In the genomic region with DNA sequence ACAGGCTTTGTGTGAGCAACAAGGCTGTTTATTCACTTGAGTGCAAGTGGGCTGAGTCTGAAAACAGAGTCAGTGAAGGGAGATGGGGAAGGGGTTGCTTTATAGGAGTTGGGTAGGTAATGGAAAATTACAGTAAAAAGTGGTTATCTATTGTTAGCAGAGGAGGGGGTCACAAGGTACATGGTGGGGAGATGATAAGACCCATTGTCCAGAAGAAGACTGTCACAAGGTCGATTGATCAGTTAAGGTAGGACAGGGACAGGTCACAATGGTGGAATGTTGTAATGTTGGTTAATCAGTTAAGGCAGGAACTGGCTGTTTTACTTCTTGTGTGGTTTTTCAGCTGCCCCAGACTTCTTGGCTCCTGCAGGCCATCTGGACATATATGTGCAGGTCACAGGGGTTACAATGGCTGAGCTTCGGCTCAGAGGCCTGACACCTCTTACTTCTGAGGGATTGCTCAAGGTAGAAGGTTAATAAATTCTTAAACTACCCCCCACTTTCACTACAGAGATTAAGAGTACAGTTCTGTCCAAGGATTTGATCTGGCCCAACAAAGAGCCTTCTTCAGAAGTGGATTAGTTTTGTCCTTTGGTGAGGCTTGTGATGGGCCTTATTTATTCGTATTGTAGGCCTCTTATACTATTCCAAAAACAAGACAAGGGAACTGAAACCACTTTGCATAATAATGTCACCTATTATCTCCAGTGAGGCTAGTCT, we compare ENCODE assay signal across 15 cellular contexts.
"Had no signal": no experiment of that assay in that cellular context is flagged by ENCODE, and none has a peak within 500 bp of the region (broad histone marks: within the 10 kb centered on the region; RNA-seq: fewer than 3 reads in every experiment).

No MANE protein-coding gene starts in this region.

- H3K27ac ChIP-seq: lower lobe of right lung, pancreas, thoracic aorta had no signal

- H3K27ac Mint-ChIP-seq: activated CD4-positive, alpha-beta T cell treated with anti-CD3 and anti-CD28 coated beads for 36 hours; activated CD8-positive, alpha-beta T cell treated with anti-CD3 and anti-CD28 coated beads for 36 hours; activated naive CD8-positive, alpha-beta T cell treated with anti-CD3 and anti-CD28 coated beads, Interleukin-2, amount 50 U/mL, for 24 hours; activated T-helper 1 cell treated with anti-CD3 and anti-CD28 coated beads, Interleukin-12 subunit alpha, Interleukin-12 subunit beta, Interleukin-2, Interleukin-4 antibody, amounts not matched to agents 30 ng/mL and 10 ng/mL and 1 ng/mL, durations not matched to agents 14 hours and 24 hours and 36 hours; stimulated activated effector memory CD8-positive, alpha-beta T cell treated with anti-CD3 and anti-CD28 coated beads, Interleukin-12 subunit alpha, Interleukin-12 subunit beta, amount 100 ng/mL, for 72 hours; T-helper 17 cell had no signal

- H3K9me3 Mint-ChIP-seq: activated CD8-positive, alpha-beta T cell treated with anti-CD3 and anti-CD28 coated beads for 36 hours; activated naive CD8-positive, alpha-beta T cell treated with anti-CD3 and anti-CD28 coated beads, Interleukin-2, amount 50 U/mL, for 24 hours; activated T-helper 1 cell treated with anti-CD3 and anti-CD28 coated beads, Interleukin-12 subunit alpha, Interleukin-12 subunit beta, Interleukin-2, Interleukin-4 antibody, amounts not matched to agents 30 ng/mL and 10 ng/mL and 1 ng/mL, durations not matched to agents 14 hours and 24 hours and 36 hours; stimulated activated effector memory CD8-positive, alpha-beta T cell treated with anti-CD3 and anti-CD28 coated beads, Interleukin-12 subunit alpha, Interleukin-12 subunit beta, amount 100 ng/mL, for 72 hours had no signal

- ATAC-seq: activated CD4-positive, alpha-beta T cell treated with anti-CD3 and anti-CD28 coated beads for 36 hours; activated CD8-positive, alpha-beta T cell treated with anti-CD3 and anti-CD28 coated beads for 36 hours; activated naive CD8-positive, alpha-beta T cell treated with anti-CD3 and anti-CD28 coated beads, Interleukin-2, amount 50 U/mL, for 24 hours; left cardiac atrium; lower lobe of right lung; pancreas; stimulated activated effector memory CD8-positive, alpha-beta T cell treated with anti-CD3 and anti-CD28 coated beads, Interleukin-12 subunit alpha, Interleukin-12 subunit beta, amount 100 ng/mL, for 72 hours; T-helper 17 cell had no signal

- H3K4me3 Mint-ChIP-seq: activated CD4-positive, alpha-beta T cell treated with anti-CD3 and anti-CD28 coated beads for 36 hours; activated CD8-positive, alpha-beta T cell treated with anti-CD3 and anti-CD28 coated beads for 36 hours; activated naive CD8-positive, alpha-beta T cell treated with anti-CD3 and anti-CD28 coated beads, Interleukin-2, amount 50 U/mL, for 24 hours; activated T-helper 1 cell treated with anti-CD3 and anti-CD28 coated beads, Interleukin-12 subunit alpha, Interleukin-12 subunit beta, Interleukin-2, Interleukin-4 antibody, amounts not matched to agents 30 ng/mL and 10 ng/mL and 1 ng/mL, durations not matched to agents 14 hours and 24 hours and 36 hours; stimulated activated effector memory CD8-positive, alpha-beta T cell treated with anti-CD3 and anti-CD28 coated beads, Interleukin-12 subunit alpha, Interleukin-12 subunit beta, amount 100 ng/mL, for 72 hours; T-helper 17 cell had no signal

- H3K4me1 ChIP-seq: lower lobe of right lung had no signal

- H3K4me1 Mint-ChIP-seq: activated CD4-positive, alpha-beta T cell treated with anti-CD3 and anti-CD28 coated beads for 36 hours; activated naive CD8-positive, alpha-beta T cell treated with anti-CD3 and anti-CD28 coated beads, Interleukin-2, amount 50 U/mL, for 24 hours had no signal

- DNase-seq: activated CD4-positive, alpha-beta T cell treated with anti-CD3 and anti-CD28 coated beads for 36 hours; activated CD8-positive, alpha-beta memory T cell treated with anti-CD3 and anti-CD28 coated beads, Interleukin-2, amount 50 U/mL, for 48 hours; activated CD8-positive, alpha-beta T cell treated with anti-CD3 and anti-CD28 coated beads for 36 hours; activated naive CD4-positive, alpha-beta T cell; activated naive CD8-positive, alpha-beta T cell treated with anti-CD3 and anti-CD28 coated beads, Interleukin-2, amount 50 U/mL, for 24 hours; aorta; left cardiac atrium; lower lobe of right lung; midbrain; pancreas; stimulated activated CD4-positive, alpha-beta T cell treated with anti-CD3 and anti-CD28 coated beads, Interleukin-12 subunit alpha, Interleukin-12 subunit beta, amount 100 ng/mL, for 4 hours; T-helper 17 cell had no signal

- H3K4me3 ChIP-seq: lower lobe of right lung, pancreas, thoracic aorta had no signal

- H3K27me3 ChIP-seq: pancreas had no signal

- H3K9me3 ChIP-seq: lower lobe of right lung, pancreas, thoracic aorta had no signal

- H3K27me3 Mint-ChIP-seq: activated CD4-positive, alpha-beta T cell treated with anti-CD3 and anti-CD28 coated beads for 36 hours; activated CD8-positive, alpha-beta T cell treated with anti-CD3 and anti-CD28 coated beads for 36 hours; activated naive CD8-positive, alpha-beta T cell treated with anti-CD3 and anti-CD28 coated beads, Interleukin-2, amount 50 U/mL, for 24 hours; T-helper 17 cell had no signal

- H3K36me3 ChIP-seq: pancreas, thoracic aorta had no signal

- H3K36me3 Mint-ChIP-seq: stimulated activated effector memory CD8-positive, alpha-beta T cell treated with anti-CD3 and anti-CD28 coated beads, Interleukin-12 subunit alpha, Interleukin-12 subunit beta, amount 100 ng/mL, for 72 hours had no signal
